In the genomic region with DNA sequence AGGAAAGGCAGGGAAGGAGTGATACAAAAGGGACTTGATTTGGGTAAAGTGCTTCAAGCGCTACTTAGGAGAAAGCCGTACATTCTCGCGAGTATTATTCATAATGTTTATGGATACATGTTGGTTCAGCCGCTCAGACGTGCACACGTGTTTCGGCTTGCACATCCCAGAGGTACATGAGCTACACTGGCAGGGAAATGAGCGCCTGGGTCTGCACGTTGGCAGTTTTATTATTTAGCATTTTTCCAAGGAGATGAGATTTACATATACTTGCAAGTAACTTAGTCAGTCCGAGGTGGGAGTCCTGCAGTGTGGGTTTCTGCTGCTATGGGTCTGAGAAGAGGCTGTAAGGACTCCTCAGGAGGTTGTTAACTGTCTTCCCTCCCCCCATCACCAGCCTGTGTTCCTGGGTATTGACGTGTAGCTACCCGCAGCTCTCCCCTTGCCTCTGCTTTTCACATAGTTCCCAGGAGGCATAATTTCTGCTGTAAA, we compare ENCODE assay signal across 8 cellular contexts. TPM values are rescaled to one million over a fixed set of nuclear protein-coding genes. Genes with fewer than 3 reads are reported as not detected.
A peak's percentile ranks its signal among the peaks of the same experiment; 100 is the strongest.
DNase-seq lines count a peak whose midpoint lies in the region; ATAC-seq and TF ChIP-seq lines count a peak whose summit lies in the region.

No MANE protein-coding gene starts in this region.

- intact Hi-C loops in PC-3 (cut with micrococcal nuclease), result loop anchor here (2.0 kb wide), 1 partner anchor 116 kb away; no protein-coding TSS in a partner anchor

- peak overlapping the region; percentile 75 for H2AFZ ChIP-seq in PC-3 (ENCODE audit: low read length)

- peaks cover 51% of the 10 kb centered on the region for H3K79me2 ChIP-seq in PC-3 (ENCODE audit: low read length)

- H3K4me2 ChIP-seq in PC-3 (ENCODE audit: low read length), result peak overlapping the region; percentile 82

- ATAC-seq in GM21360 (IDR thresholded peaks at IDR 0.05; ENCODE audit: unreplicated experiment) (peak; percentile 23), PC-3 (peak; percentile 44), GM19452 (IDR thresholded peaks at IDR 0.05; ENCODE audit: unreplicated experiment) (no peak), GM21367 (IDR thresholded peaks at IDR 0.05; ENCODE audit: unreplicated experiment) (no peak)

- no peaks in the 10 kb centered on the region for H3K9me3 ChIP-seq in PC-3 (ENCODE audit: low read length)
- no peaks in the 10 kb centered on the region for H3K9me3 ChIP-seq in mucosa of stomach (ENCODE audit: control insufficient read depth, low read length)

- H3K4me3 ChIP-seq in PC-3 (ENCODE audit: low read length) (peak overlapping the region; percentile 72), mucosa of stomach (ENCODE audit: low read length) (peak overlapping the region; percentile 22)

- BruUV-seq in PC-3 (replicated peaks; lab: Mats Ljungman, UMichigan), result TSS peak; percentile 32

- H3K9me2 ChIP-seq in PC-3 (replicated peaks; ENCODE audit: low read length), result no peaks in the 10 kb centered on the region

- POLR2A ChIA-PET in PC-3 (lab: Charles Lee; ENCODE audit: unreplicated experiment), result interaction anchor here (0.6 to 1.2 kb wide), 5 partner anchors 32 to 689 kb away, joined by 3 to 17 read pairs (median 4); no protein-coding TSS in a partner anchor

- H3K36me3 ChIP-seq in PC-3 (ENCODE audit: low read depth, low read length) (no peaks in the 10 kb centered on the region), mucosa of stomach (ENCODE audit: control insufficient read depth, insufficient read depth, low read length) (no peaks in the 10 kb centered on the region)

- peaks cover 23% of the 10 kb centered on the region for H3K4me1 ChIP-seq in PC-3 (ENCODE audit: insufficient read depth, low read length)
- H3K4me1 ChIP-seq in mucosa of stomach (ENCODE audit: control insufficient read depth, insufficient read depth, low read length), result no peaks in the 10 kb centered on the region

- H3K27me3 ChIP-seq in PC-3 (ENCODE audit: low read length) (no peaks in the 10 kb centered on the region), mucosa of stomach (ENCODE audit: control insufficient read depth, insufficient read depth, low read length) (peaks cover 5% of the 10 kb centered on the region)

- H3F3A ChIP-seq in PC-3 (ENCODE audit: low read length, unreplicated experiment), result peaks cover 5% of the 10 kb centered on the region

- H4K20me1 ChIP-seq in PC-3 (ENCODE audit: low read length), result peaks cover 12% of the 10 kb centered on the region; the same call in 1 of the 2 replicates

- CTCF ChIA-PET in PC-3 (lab: Charles Lee), result interaction anchor here (0.6 to 1.2 kb wide), 2 partner anchors 37 to 58 kb away, joined by 3 read pairs; no protein-coding TSS in a partner anchor

- no peak for TF ChIP-seq CTCF in PC-3 (conservative IDR thresholded peaks at IDR 0.05; ENCODE audit: low read depth, low read length)

- DNase-seq in PC-3 (peak; percentile 89), caudate nucleus (lab: John Stamatoyannopoulos, UW) (peak in 7 of 61 donors; percentile 10 to 44 (median 13)), hepatic stellate cell (ENCODE audit: low spot score) (no peak)
- no peak for DNase-seq in activated CD4-positive, CD25-positive, alpha-beta regulatory T cell (lab: John Stamatoyannopoulos, UW)

- H3K9ac ChIP-seq in PC-3 (ENCODE audit: low read length) (peak overlapping the region; percentile 76), mucosa of stomach (ENCODE audit: low read length) (peak overlapping the region; percentile 70)

- H3K27ac ChIP-seq in PC-3 (ENCODE audit: low read length) (peak overlapping the region; percentile 44), caudate nucleus (ENCODE audit: low read depth, low read length) (peak overlapping the region; percentile 37)

RNA-seq across cellular contexts. Expression of gene PRKCH, which starts 1.5 kb away (rescaled TPM):
- total RNA-seq in PC-3 (2014; rRNA removed), result 80.8 and 170 TPM in 2 replicates

RNA-seq across cellular contexts. Expression of gene TMEM30B, which starts 41.7 kb away (rescaled TPM):
- total RNA-seq in PC-3 (2014; rRNA removed), result 70.6 and 85.3 TPM in 2 replicates

Comparison
In these comparisons a context has a peak if more than half of its experiments do, and no peak if none do; other contexts are left out.
1. ATAC-seq: peak in GM21360 (single experiment) and PC-3 (single experiment); none in GM19452 (single experiment) and GM21367 (single experiment).